In genomic region chr6:117545161-117545595, GRCh38 we compare ENCODE assay signal across 18 cellular contexts. TPM values are rescaled to one million over a fixed set of nuclear protein-coding genes. Genes with fewer than 3 reads are reported as not detected.
DNase-seq lines count a peak whose midpoint lies in the region; ATAC-seq, FAIRE-seq and TF ChIP-seq lines count a peak whose summit lies in the region.
"Had no signal": no experiment of that assay in that cellular context is flagged by ENCODE, and none has a peak within 500 bp of the region (broad histone marks: within the 10 kb centered on the region; RNA-seq: fewer than 3 reads in every experiment).

No MANE protein-coding gene starts in this region.

- H3K4me3 ChIP-seq in breast epithelium: no peak overlapping the region
- no peak overlapping the region for H3K4me3 ChIP-seq in testis
- H3K4me3 ChIP-seq: heart right ventricle, lower lobe of right lung, tibial nerve had no signal

- intact Hi-C loops in MCF 10A (cut with micrococcal nuclease) (no loop called here), breast epithelium (cut with DNase I; ENCODE audit: low total_unique reads) (no loop called here), testis (cut with DNase I; ENCODE audit: low total_unique reads) (no loop called here), posterior vena cava (cut with DNase I) (loop anchor here in 1 of 2 donors (10.0 kb wide), 1 partner anchor 50 kb away; no protein-coding TSS in a partner anchor)

- H3K9me3 ChIP-seq in breast epithelium (no peaks in the 10 kb centered on the region), testis (no peaks in the 10 kb centered on the region)
- H3K9me3 ChIP-seq: heart right ventricle, lower lobe of right lung, tibial nerve had no signal

- no peaks in the 10 kb centered on the region for H3K27me3 Mint-ChIP-seq in MCF 10A (ENCODE audit: insufficient read depth, unreplicated experiment)

- ATAC-seq in GM19328 (IDR thresholded peaks at IDR 0.05; ENCODE audit: unreplicated experiment): no peak
- ATAC-seq: heart right ventricle, lower lobe of right lung had no signal

- TF ChIP-seq POLR2A in breast epithelium (IDR thresholded peaks at IDR 0.05) (no peak), testis (IDR thresholded peaks at IDR 0.05) (no peak)

- H3K9me3 Mint-ChIP-seq in MCF 10A (ENCODE audit: unreplicated experiment): no peaks in the 10 kb centered on the region

- H3K36me3 ChIP-seq in breast epithelium: no peaks in the 10 kb centered on the region
- H3K36me3 ChIP-seq in testis (ENCODE audit: low read depth, missing control alignments): no peaks in the 10 kb centered on the region

- H3K27ac ChIP-seq in breast epithelium (no peak overlapping the region), testis (no peak overlapping the region)
- H3K27ac ChIP-seq: heart right ventricle, lower lobe of right lung, tibial nerve had no signal

- peaks cover 66% of the 10 kb centered on the region for H3K36me3 Mint-ChIP-seq in MCF 10A (ENCODE audit: insufficient read depth, unreplicated experiment)

- no peak overlapping the region for H3K4me3 Mint-ChIP-seq in MCF 10A (ENCODE audit: unreplicated experiment)

- no peak for FAIRE-seq in RCC 7860 (lab: Jason Lieb, UNC)
- FAIRE-seq: endometrium had no signal

- WGBS in testis, 2 donors: 94 to 98% methylated on average over 3 to 4 of the region's 4 CpGs

- no TSS peak for BruUV-seq in MCF 10A (replicated peaks; lab: Mats Ljungman, UMichigan)

- H3K27me3 ChIP-seq in breast epithelium (no peaks in the 10 kb centered on the region), testis (no peaks in the 10 kb centered on the region)
- H3K27me3 ChIP-seq: heart right ventricle, tibial nerve had no signal

- DNase-seq in MCF 10A (ENCODE audit: unreplicated experiment) (peak; percentile 75), breast epithelium (ENCODE audit: low spot score in 2 of 2) (no peak), RCC 7860 (ENCODE audit: low spot score) (peak; percentile 50), left kidney (ENCODE audit: low read depth, low spot score) (peak; percentile 40), testis (no peak), midbrain (lab: John Stamatoyannopoulos, UW) (no peak), posterior vena cava (ENCODE audit: low spot score) (no peak)
- DNase-seq: ACHN; activated effector memory CD4-positive, alpha-beta T cell treated with Interleukin-2 at 50 U/mL for 16 hours; COR-L47; heart right ventricle; KG1; lower lobe of right lung; NCI-H2081 treated with DMSO at 0.1 percent for 48 hours; stimulated activated CD4-positive, alpha-beta T cell treated with anti-CD3 and anti-CD28 coated beads, Interleukin-15, amount 100 ng/mL, for 24 hours had no signal

- H3K27ac Mint-ChIP-seq in MCF 10A (ENCODE audit: low read depth, unreplicated experiment): no peak overlapping the region

- TF ChIP-seq CTCF in MCF 10A (IDR thresholded peaks at IDR 0.05; ENCODE audit: unreplicated experiment) (no peak), breast epithelium (IDR thresholded peaks at IDR 0.05) (no peak), testis (IDR thresholded peaks at IDR 0.05) (no peak)

- H3K4me1 Mint-ChIP-seq in MCF 10A (ENCODE audit: insufficient read depth, unreplicated experiment): peaks cover 43% of the 10 kb centered on the region

- H3K4me1 ChIP-seq in breast epithelium: no peaks in the 10 kb centered on the region
- H3K4me1 ChIP-seq in testis: peaks cover 3% of the 10 kb centered on the region

- CTCF ChIA-PET in MCF 10A (lab: Yijun Ruan, JAX): interaction anchor here (0.5 to 3.9 kb wide), 7 partner anchors 9 to 218 kb away, joined by 3 to 23 read pairs (median 8); partner anchors contain the start of gene ROS1

- POLR2A ChIA-PET in MCF 10A (lab: Yijun Ruan, JAX): interaction anchor here (0.7 to 2.1 kb wide), 10 partner anchors 9 to 148 kb away, joined by 3 to 6 read pairs (median 4); no protein-coding TSS in a partner anchor

RNA-seq across cellular contexts. Expression of gene GOPC, which starts 57.1 kb away (rescaled TPM):
- total RNA-seq in MCF 10A (2022): 53.2 and 55.7 TPM in 2 replicates
- total RNA-seq in breast epithelium: 10 to 100 TPM; 25.6 to 36.6 (median 29.5) TPM
- total RNA-seq in testis: 10 to 100 TPM; 26.6 to 29.9 TPM
- 28.8 TPM for polyA plus RNA-seq in testis (ENCODE audit: insufficient read depth, low read depth, low replicate concordance)
- 10 to 100 TPM; 19.8 to 20.5 TPM for total RNA-seq in posterior vena cava

Comparison
In these comparisons a context has a peak if more than half of its experiments do, and no peak if none do; other contexts are left out.
1. DNase-seq: peak in MCF 10A (single experiment), RCC 7860 (single experiment) and left kidney (single experiment); none in breast epithelium (0 of 2), testis (single experiment), midbrain (single experiment) and posterior vena cava (single experiment).